15 cellular contexts compared by ENCODE assay signal in genomic region chr12:116087962-116088361, GRCh38.
DNase-seq lines count a peak whose midpoint lies in the region; ATAC-seq and TF ChIP-seq lines count a peak whose summit lies in the region.
"Had no signal": no experiment of that assay in that cellular context is flagged by ENCODE, and none has a peak within 500 bp of the region (broad histone marks: within the 10 kb centered on the region; RNA-seq: fewer than 3 reads in every experiment).

No MANE protein-coding gene starts in this region.

- H3K36me3 ChIP-seq in gastrocnemius medialis = no peaks in the 10 kb centered on the region

- H3K4me1 Mint-ChIP-seq in activated naive CD4-positive, alpha-beta T cell treated with anti-CD3 and anti-CD28 coated beads, Interleukin-2, amount 50 U/mL, for 24 hours = peaks cover 65% of the 10 kb centered on the region
- H3K4me1 Mint-ChIP-seq in endothelial cell (ENCODE audit: unreplicated experiment) = peaks cover 19% of the 10 kb centered on the region
- peaks cover 35% of the 10 kb centered on the region for H3K4me1 Mint-ChIP-seq in stimulated activated naive CD8-positive, alpha-beta T cell treated with anti-CD3 and anti-CD28 coated beads, Interleukin-15, amount 100 ng/mL, for 72 hours

- H3K4me3 Mint-ChIP-seq in activated naive CD4-positive, alpha-beta T cell treated with anti-CD3 and anti-CD28 coated beads, Interleukin-2, amount 50 U/mL, for 24 hours = no peak overlapping the region
- H3K4me3 Mint-ChIP-seq in endothelial cell (ENCODE audit: unreplicated experiment) = no peak overlapping the region
- peak overlapping the region; percentile 51 to 64 for H3K4me3 Mint-ChIP-seq in stimulated activated naive CD8-positive, alpha-beta T cell treated with anti-CD3 and anti-CD28 coated beads, Interleukin-15, amount 100 ng/mL, for 72 hours
- H3K4me3 Mint-ChIP-seq: dendritic cell treated with granulocyte-macrophage colony-stimulating factor and Interleukin-4, amounts not matched to agents 40 ng/mL and 50 ng/mL, for 4 days had no signal

- H3K27me3 Mint-ChIP-seq in activated naive CD4-positive, alpha-beta T cell treated with anti-CD3 and anti-CD28 coated beads, Interleukin-2, amount 50 U/mL, for 24 hours = no peaks in the 10 kb centered on the region
- H3K27me3 Mint-ChIP-seq in endothelial cell (ENCODE audit: unreplicated experiment) = peaks cover 2% of the 10 kb centered on the region
- no peaks in the 10 kb centered on the region for H3K27me3 Mint-ChIP-seq in stimulated activated naive CD8-positive, alpha-beta T cell treated with anti-CD3 and anti-CD28 coated beads, Interleukin-15, amount 100 ng/mL, for 72 hours
- H3K27me3 Mint-ChIP-seq: dendritic cell treated with granulocyte-macrophage colony-stimulating factor and Interleukin-4, amounts not matched to agents 40 ng/mL and 50 ng/mL, for 4 days had no signal

- H3K27me3 ChIP-seq in gastrocnemius medialis = no peaks in the 10 kb centered on the region
- H3K27me3 ChIP-seq: SJSA1 had no signal

- peaks cover 18% of the 10 kb centered on the region for H3K36me3 Mint-ChIP-seq in activated naive CD4-positive, alpha-beta T cell treated with anti-CD3 and anti-CD28 coated beads, Interleukin-2, amount 50 U/mL, for 24 hours
- no peaks in the 10 kb centered on the region for H3K36me3 Mint-ChIP-seq in endothelial cell (ENCODE audit: low read depth, unreplicated experiment)

- H3K4me1 ChIP-seq in gastrocnemius medialis = peaks cover 22 to 30% of the 10 kb centered on the region in 2 donors
- H3K4me1 ChIP-seq: SJSA1 had no signal

- intact Hi-C loops in gastrocnemius medialis (cut with DNase I; ENCODE audit: low total_unique reads) = no loop called here

- no peak overlapping the region for H3K4me3 ChIP-seq in gastrocnemius medialis
- H3K4me3 ChIP-seq: psoas muscle, SJSA1 had no signal

- in situ Hi-C loops in gastrocnemius medialis (cut with MboI; ENCODE audit: low sequenced_read_pairs in 4 of 4) = no loop called here

- ATAC-seq in stimulated activated naive CD8-positive, alpha-beta T cell treated with anti-CD3 and anti-CD28 coated beads, Interleukin-15, amount 100 ng/mL, for 72 hours = peak; percentile 92
- ATAC-seq in gastrocnemius medialis = no peak
- ATAC-seq: psoas muscle had no signal

- TF ChIP-seq POLR2A in gastrocnemius medialis (IDR thresholded peaks at IDR 0.05) = no peak

- TF ChIP-seq CTCF in endothelial cell (IDR thresholded peaks at IDR 0.05; ENCODE audit: unreplicated experiment) (no peak), gastrocnemius medialis (IDR thresholded peaks at IDR 0.05 in 4 of 5, conservative IDR thresholded peaks at IDR 0.05 in 1 of 5) (no peak)

- H3K9me3 Mint-ChIP-seq in activated naive CD4-positive, alpha-beta T cell treated with anti-CD3 and anti-CD28 coated beads, Interleukin-2, amount 50 U/mL, for 24 hours = no peaks in the 10 kb centered on the region
- H3K9me3 Mint-ChIP-seq in endothelial cell (ENCODE audit: unreplicated experiment) = no peaks in the 10 kb centered on the region
- H3K9me3 Mint-ChIP-seq in stimulated activated naive CD8-positive, alpha-beta T cell treated with anti-CD3 and anti-CD28 coated beads, Interleukin-15, amount 100 ng/mL, for 72 hours = no peaks in the 10 kb centered on the region
- H3K9me3 Mint-ChIP-seq: dendritic cell treated with granulocyte-macrophage colony-stimulating factor and Interleukin-4, amounts not matched to agents 40 ng/mL and 50 ng/mL, for 4 days had no signal

- H3K27ac ChIP-seq in gastrocnemius medialis = no peak overlapping the region
- H3K27ac ChIP-seq: psoas muscle, SJSA1 had no signal

- no peak for DNase-seq in activated naive CD4-positive, alpha-beta T cell (lab: John Stamatoyannopoulos, UW)
- DNase-seq in Kasumi-1 (lab: John Stamatoyannopoulos, UW) (peak; percentile 23 to 27), endothelial cell (ENCODE audit: low spot score) (no peak), C1 segment of cervical spinal cord (lab: John Stamatoyannopoulos, UW) (no peak), cerebellar nuclear complex (lab: John Stamatoyannopoulos, UW) (no peak), gastrocnemius medialis (no peak)
- peak; percentile 6 to 32 for DNase-seq in stimulated activated naive CD8-positive, alpha-beta T cell treated with anti-CD3 and anti-CD28 coated beads, Interleukin-15, amount 100 ng/mL, for 72 hours
- DNase-seq: activated CD4-positive, alpha-beta T cell treated with anti-CD3 and anti-CD28 coated beads for 4 hours; foreskin fibroblast; MM.1S; NCI-H524 treated with DMSO at 0.1 percent for 48 hours; psoas muscle had no signal

- peak overlapping the region; percentile 35 for H3K27ac Mint-ChIP-seq in activated naive CD4-positive, alpha-beta T cell treated with anti-CD3 and anti-CD28 coated beads, Interleukin-2, amount 50 U/mL, for 24 hours
- peak overlapping the region; percentile 61 for H3K27ac Mint-ChIP-seq in endothelial cell (ENCODE audit: unreplicated experiment)
- H3K27ac Mint-ChIP-seq in stimulated activated naive CD8-positive, alpha-beta T cell treated with anti-CD3 and anti-CD28 coated beads, Interleukin-15, amount 100 ng/mL, for 72 hours = peak overlapping the region; percentile 4 to 85
- H3K27ac Mint-ChIP-seq: dendritic cell treated with granulocyte-macrophage colony-stimulating factor and Interleukin-4, amounts not matched to agents 40 ng/mL and 50 ng/mL, for 4 days had no signal

- no peaks in the 10 kb centered on the region for H3K9me3 ChIP-seq in gastrocnemius medialis
- H3K9me3 ChIP-seq: psoas muscle, SJSA1 had no signal

Comparison
In these comparisons a context has a peak if more than half of its experiments do, and no peak if none do; other contexts are left out.
1. H3K4me3 Mint-ChIP-seq: peak in stimulated activated naive CD8-positive, alpha-beta T cell treated with anti-CD3 and anti-CD28 coated beads, Interleukin-15, amount 100 ng/mL, for 72 hours (2 of 2); none in activated naive CD4-positive, alpha-beta T cell treated with anti-CD3 and anti-CD28 coated beads, Interleukin-2, amount 50 U/mL, for 24 hours (single experiment) and endothelial cell (single experiment).
2. DNase-seq: peak in Kasumi-1 (2 of 2) and stimulated activated naive CD8-positive, alpha-beta T cell treated with anti-CD3 and anti-CD28 coated beads, Interleukin-15, amount 100 ng/mL, for 72 hours (2 of 2); none in activated naive CD4-positive, alpha-beta T cell (0 of 4), endothelial cell (single experiment), C1 segment of cervical spinal cord (0 of 14), cerebellar nuclear complex (0 of 2) and gastrocnemius medialis (0 of 2).
3. Peak in every context shown above with its lines, with median percentiles within 50 percentile points of each other: H3K27ac Mint-ChIP-seq.